Comparison of ENCODE assay signal across 14 cellular contexts in the genomic region with DNA sequence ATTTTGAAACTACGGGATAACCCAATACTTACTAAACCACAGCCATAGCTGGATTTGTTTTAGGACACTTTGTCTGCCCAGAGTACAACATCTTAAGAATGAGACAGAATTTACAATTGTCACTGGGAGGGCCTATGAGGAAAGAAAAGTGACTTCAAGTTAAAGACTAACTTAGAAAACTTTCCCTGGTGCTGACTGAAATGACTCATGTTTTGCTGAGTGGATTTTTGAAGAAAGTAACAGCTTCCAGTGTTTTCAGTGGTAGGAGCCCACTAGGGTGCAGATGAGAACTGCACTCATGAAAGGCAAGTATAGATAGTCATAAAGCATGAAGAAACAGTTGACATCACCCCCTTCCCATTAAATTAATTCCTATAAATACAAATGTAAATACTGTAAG.
A peak's percentile ranks its signal among the peaks of the same experiment; 100 is the strongest.
DNase-seq lines count a peak whose midpoint lies in the region; ATAC-seq and TF ChIP-seq lines count a peak whose summit lies in the region.
"Had no signal": no experiment of that assay in that cellular context is flagged by ENCODE, and none has a peak within 500 bp of the region (broad histone marks: within the 10 kb centered on the region; RNA-seq: fewer than 3 reads in every experiment).

No MANE protein-coding gene starts in this region.

- DNase-seq in RKO (ENCODE audit: low spot score) (peak; percentile 6), GM10266 (ENCODE audit: extremely low spot score) (no peak), CD1c-positive myeloid dendritic cell (ENCODE audit: extremely low spot score) (no peak), foreskin fibroblast (no peak), RPMI8226 (no peak)
- DNase-seq: colonic mucosa; NCI-H1694 treated with DMSO at 0.1 percent for 48 hours; NCI-H774; Right ventricle myocardium superior; stimulated activated CD4-positive, alpha-beta T cell treated with anti-CD3 and anti-CD28 coated beads, Interleukin-4, amount 100 ng/mL, for 4 hours; stimulated activated naive CD4-positive, alpha-beta T cell had no signal

- TF ChIP-seq CTCF in GM10266 (IDR thresholded peaks at IDR 0.05; ENCODE audit: control insufficient read depth, insufficient read depth, low read depth, missing control alignments) (no peak), foreskin fibroblast (IDR thresholded peaks at IDR 0.05; ENCODE audit: low read depth, low read length) (no peak)

- no peak for TF ChIP-seq POLR2A in GM18505 (IDR thresholded peaks at IDR 0.05; ENCODE audit: borderline replicate concordance, extremely low read depth, insufficient read depth, insufficient read length)

- ATAC-seq in GM18505 (IDR thresholded peaks at IDR 0.05; ENCODE audit: unreplicated experiment), result peak; percentile 86
- ATAC-seq in GM21423 (IDR thresholded peaks at IDR 0.05; ENCODE audit: unreplicated experiment), result peak; percentile 88
- peak; percentile 66 for ATAC-seq in HG03045 (IDR thresholded peaks at IDR 0.05; ENCODE audit: unreplicated experiment)

- H3K4me3 ChIP-seq in foreskin fibroblast (ENCODE audit: low read depth in 1 of 2, low read length in 2 of 2), result no peak overlapping the region
- H3K4me3 ChIP-seq: colonic mucosa had no signal
